In genomic region chr2:173955004-173955403, GRCh38 we compare ENCODE assay signal across 19 cellular contexts. TPM values are rescaled to one million over a fixed set of nuclear protein-coding genes. Genes with fewer than 3 reads are reported as not detected.
A peak's percentile ranks its signal among the peaks of the same experiment; 100 is the strongest.
DNase-seq lines count a peak whose midpoint lies in the region; ATAC-seq, FAIRE-seq and TF ChIP-seq lines count a peak whose summit lies in the region.
"Had no signal": no experiment of that assay in that cellular context is flagged by ENCODE, and none has a peak within 500 bp of the region (broad histone marks: within the 10 kb centered on the region; RNA-seq: fewer than 3 reads in every experiment).

No MANE protein-coding gene starts in this region.

- H3K4me1 Mint-ChIP-seq in CD4-positive, alpha-beta T cell (ENCODE audit: low read depth): peaks cover 100% of the 10 kb centered on the region

- BruUV-seq in Panc1 (replicated peaks; lab: Mats Ljungman, UMichigan): no TSS peak

- H3K36me3 ChIP-seq in Panc1 (ENCODE audit: control insufficient read depth, insufficient read depth, low read length): peaks cover 22% of the 10 kb centered on the region

- peak; percentile 14 for FAIRE-seq in GM19239 (lab: Jason Lieb, UNC)
- FAIRE-seq: keratinocyte had no signal

- peaks cover 92% of the 10 kb centered on the region for H3K36me3 Mint-ChIP-seq in CD4-positive, alpha-beta T cell (ENCODE audit: low read depth)

- CTCF ChIA-PET in CD4-positive, alpha-beta T cell (lab: Charles Lee): no interaction called here
- CTCF ChIA-PET in Panc1 (lab: Charles Lee): no interaction called here

- no peak overlapping the region for H3K4me3 ChIP-seq in Panc1 (ENCODE audit: low read depth in 2 of 2, low read length in 2 of 2)
- H3K4me3 ChIP-seq: ascending aorta, colonic mucosa, heart right ventricle, neural progenitor cell had no signal

- intact Hi-C loops in CD4-positive, alpha-beta T cell (cut with DNase I, micrococcal nuclease): loop anchor here in 1 of 2 experiments (2.0 kb wide), 1 partner anchor 14 kb away; no protein-coding TSS in a partner anchor
- intact Hi-C loops in Panc1 (cut with micrococcal nuclease; ENCODE audit: unreplicated experiment): no loop called here

- no peaks in the 10 kb centered on the region for H3K27me3 ChIP-seq in CD4-positive, alpha-beta T cell (ENCODE audit: control insufficient read depth, insufficient read depth, low read length)
- H3K27me3 ChIP-seq in Panc1 (ENCODE audit: control insufficient read depth, insufficient read depth, low read length) (no peaks in the 10 kb centered on the region), foreskin keratinocyte (no peaks in the 10 kb centered on the region)
- H3K27me3 ChIP-seq: ascending aorta, colonic mucosa, heart right ventricle, neural progenitor cell had no signal

- H3K27ac Mint-ChIP-seq in CD4-positive, alpha-beta T cell: no peak overlapping the region
- H3K27ac Mint-ChIP-seq: activated CD8-positive, alpha-beta T cell treated with anti-CD3 and anti-CD28 coated beads, Interleukin-2, amount 10 ng/mL, durations not matched to agents 7 days and 5 days; activated T-helper 2 cell treated with anti-CD3 and anti-CD28 coated beads, Interferon-gamma antibody, Interleukin-2, Interleukin-4, amounts not matched to agents 10 μg/mL and 5 μg/mL and 100 μg/mL, durations not matched to agents 14 hours and 24 hours and 36 hours; neural progenitor cell had no signal

- TF ChIP-seq CTCF in CD4-positive, alpha-beta T cell (IDR thresholded peaks at IDR 0.05): no peak
- TF ChIP-seq CTCF in Panc1 (IDR thresholded peaks at IDR 0.05) (peak; percentile 27), foreskin keratinocyte (conservative IDR thresholded peaks at IDR 0.05) (peak; percentile 42)

- in situ Hi-C loops in Panc1 (cut with HindIII; ENCODE audit: low pct_unique_long_range_greater_than_20kb, low sequenced_read_pairs): no loop called here

- no peaks in the 10 kb centered on the region for H3K9me3 Mint-ChIP-seq in CD4-positive, alpha-beta T cell
- H3K9me3 Mint-ChIP-seq: activated T-helper 2 cell treated with anti-CD3 and anti-CD28 coated beads, Interferon-gamma antibody, Interleukin-2, Interleukin-4, amounts not matched to agents 10 μg/mL and 5 μg/mL and 100 μg/mL, durations not matched to agents 14 hours and 24 hours and 36 hours had no signal

- H3K4me3 Mint-ChIP-seq in CD4-positive, alpha-beta T cell: peak overlapping the region; percentile 55
- H3K4me3 Mint-ChIP-seq: activated CD8-positive, alpha-beta T cell treated with anti-CD3 and anti-CD28 coated beads, Interleukin-2, amount 10 ng/mL, durations not matched to agents 7 days and 5 days; neural progenitor cell had no signal

- POLR2A ChIA-PET in CD4-positive, alpha-beta T cell (lab: Charles Lee): interaction anchor here (0.6 kb wide), 1 partner anchor 9 kb away, joined by 3 read pairs; no protein-coding TSS in a partner anchor
- POLR2A ChIA-PET in Panc1 (lab: Charles Lee): no interaction called here

- ATAC-seq in CD4-positive, alpha-beta T cell (ENCODE audit: poor library complexity): no peak
- no peak for ATAC-seq in Panc1
- no peak for ATAC-seq in foreskin keratinocyte
- ATAC-seq in HG02852 (IDR thresholded peaks at IDR 0.05; ENCODE audit: unreplicated experiment): no peak
- ATAC-seq: activated CD8-positive, alpha-beta T cell treated with anti-CD3 and anti-CD28 coated beads, Interleukin-2, amount 10 ng/mL, durations not matched to agents 7 days and 5 days; heart right ventricle had no signal

- no peak for DNase-seq in CD4-positive, alpha-beta T cell
- DNase-seq in GM19239 (ENCODE audit: insufficient read length, low spot score) (no peak), Panc1 (ENCODE audit: low read depth, low spot score) (no peak), foreskin keratinocyte (no peak), NCI-H1930 (lab: John Stamatoyannopoulos, UW) (no peak), HK-2 (ENCODE audit: unreplicated experiment) (no peak), DMS 273 treated with DMSO at 0.1 percent for 48 hours (lab: John Stamatoyannopoulos, UW) (no peak)
- DNase-seq: activated CD8-positive, alpha-beta T cell treated with anti-CD3 and anti-CD28 coated beads, Interleukin-2, amount 10 ng/mL, durations not matched to agents 7 days and 5 days; colonic mucosa; heart right ventricle; NCI-H1048; NK-92 treated with Interleukin-12 subunit alpha and Interleukin-12 subunit beta, amount 100 ng/mL, for 24 hours; retina; WERI-Rb-1 had no signal

- no peak overlapping the region for H3K27ac ChIP-seq in CD4-positive, alpha-beta T cell (ENCODE audit: low read depth, low read length)
- H3K27ac ChIP-seq in Panc1 (ENCODE audit: low read length): no peak overlapping the region
- no peak overlapping the region for H3K27ac ChIP-seq in foreskin keratinocyte
- H3K27ac ChIP-seq: ascending aorta, colonic mucosa, heart right ventricle, neural progenitor cell, WERI-Rb-1 had no signal

- H3K27me3 Mint-ChIP-seq in CD4-positive, alpha-beta T cell: no peaks in the 10 kb centered on the region

- no peaks in the 10 kb centered on the region for H3K9me3 ChIP-seq in CD4-positive, alpha-beta T cell (ENCODE audit: control insufficient read depth, low read length)
- no peaks in the 10 kb centered on the region for H3K9me3 ChIP-seq in Panc1 (ENCODE audit: control insufficient read depth, insufficient read depth, low read depth, low read length)
- H3K9me3 ChIP-seq: ascending aorta, colonic mucosa, heart right ventricle had no signal

- H3K4me1 ChIP-seq in Panc1 (ENCODE audit: control insufficient read depth, insufficient read depth, low read length): peaks cover 33% of the 10 kb centered on the region
- H3K4me1 ChIP-seq in foreskin keratinocyte: peaks cover 3% of the 10 kb centered on the region

RNA-seq across cellular contexts. Expression of gene SP3, which starts 10.2 kb away (rescaled TPM):
- 100 to 1,000 TPM; 159 to 166 TPM for total RNA-seq in CD4-positive, alpha-beta T cell
- 80.2 TPM for total RNA-seq in Panc1 (2021; ENCODE audit: unreplicated experiment)
- 40.3 TPM for polyA plus RNA-seq in Panc1 (2012; ENCODE audit: insufficient read length)
- total RNA-seq in foreskin keratinocyte: 63.9 and 64.1 TPM in 2 replicates
- polyA plus RNA-seq in foreskin keratinocyte: 10.2 and 13.0 TPM in 2 replicates
